Comparison of ENCODE assay signal across 21 cellular contexts in the genomic region with DNA sequence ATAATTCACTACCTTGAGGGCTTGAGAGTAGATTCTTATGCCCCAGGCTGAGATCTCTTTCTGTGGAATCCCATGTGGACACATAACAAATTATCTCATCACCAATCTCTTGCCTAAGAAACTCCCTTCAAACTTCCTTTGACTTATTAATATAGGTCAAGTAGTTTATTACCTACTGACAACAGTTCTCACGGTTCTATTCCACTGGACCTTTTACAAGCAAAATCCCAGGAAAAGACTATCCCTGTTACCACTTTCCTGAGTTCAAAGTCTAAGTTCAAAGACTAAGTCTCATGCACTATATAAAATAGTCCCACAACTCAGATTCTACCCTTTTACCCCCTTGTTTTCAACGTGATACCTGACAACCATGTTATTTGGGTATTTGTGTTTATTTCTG.
DNase-seq lines count a peak whose midpoint lies in the region; ATAC-seq and TF ChIP-seq lines count a peak whose summit lies in the region.
"Had no signal": no experiment of that assay in that cellular context is flagged by ENCODE, and none has a peak within 500 bp of the region (broad histone marks: within the 10 kb centered on the region; RNA-seq: fewer than 3 reads in every experiment).

No MANE protein-coding gene starts in this region.

- ATAC-seq in GM18517 (IDR thresholded peaks at IDR 0.05; ENCODE audit: unreplicated experiment): no peak
- ATAC-seq in GM19328 (IDR thresholded peaks at IDR 0.05; ENCODE audit: unreplicated experiment): no peak
- no peak for ATAC-seq in HG02885 (IDR thresholded peaks at IDR 0.05; ENCODE audit: poor library complexity, unreplicated experiment)
- no peak for ATAC-seq in gastroesophageal sphincter
- ATAC-seq: A549; CD8-positive, alpha-beta T cell; GM12878 had no signal

- H4K8ac ChIP-seq in mesenchymal stem cell (ENCODE audit: low read length): no peak overlapping the region

- H3K18ac ChIP-seq in mesenchymal stem cell (ENCODE audit: low read depth in 1 of 2, low read length in 2 of 2): no peak overlapping the region

- H3K27me3 ChIP-seq in mesenchymal stem cell (ENCODE audit: control insufficient read depth in 1 of 2, insufficient read depth in 1 of 2, low read length in 2 of 2) (no peaks in the 10 kb centered on the region), mucosa of rectum (ENCODE audit: control insufficient read depth in 2 of 2, insufficient read depth in 2 of 2, low read length in 2 of 2) (no peaks in the 10 kb centered on the region), gastroesophageal sphincter (no peaks in the 10 kb centered on the region)
- H3K27me3 ChIP-seq: BLaER1 treated with 17β-estradiol and CSF1 and Interleukin-3, amounts not matched to agents 10 nM and 100 nM had no signal

- H3K27ac ChIP-seq in mesenchymal stem cell (ENCODE audit: low read length, poor library complexity, severe bottlenecking): no peak overlapping the region
- peak overlapping the region; percentile 3 to 53 for H3K27ac ChIP-seq in mucosa of rectum (ENCODE audit: low read depth in 2 of 2, low read length in 2 of 2)
- H3K27ac ChIP-seq in gastroesophageal sphincter: no peak overlapping the region
- H3K27ac ChIP-seq: 22Rv1; A549; BLaER1 treated with 17β-estradiol and CSF1 and Interleukin-3, amounts not matched to agents 10 nM and 100 nM; C4-2B had no signal

- H3K4me3 ChIP-seq in fibroblast of villous mesenchyme (ENCODE audit: low read depth, low read length): no peak overlapping the region
- H3K4me3 ChIP-seq in mesenchymal stem cell (ENCODE audit: insufficient read depth in 1 of 2, low read depth in 1 of 2, low read length in 2 of 2): no peak overlapping the region
- no peak overlapping the region for H3K4me3 ChIP-seq in mucosa of rectum (ENCODE audit: low read length in 2 of 2)
- H3K4me3 ChIP-seq in gastroesophageal sphincter: no peak overlapping the region
- H3K4me3 ChIP-seq: A549; BLaER1 treated with 17β-estradiol and CSF1 and Interleukin-3, amounts not matched to agents 10 nM and 100 nM; GM12878 had no signal

- TF ChIP-seq CTCF in fibroblast of villous mesenchyme (IDR thresholded peaks at IDR 0.05; ENCODE audit: insufficient read depth, low read depth, low read length) (no peak), gastroesophageal sphincter (IDR thresholded peaks at IDR 0.05) (no peak)

- 78% methylated on average over 2 of the region's 2 CpGs for WGBS in mesenchymal stem cell
- WGBS in gastroesophageal sphincter (ENCODE audit: low coverage in 1 of 2), 2 donors: 84 to 86% methylated on average over 2 of the region's 2 CpGs

- no peak overlapping the region for H3K9ac ChIP-seq in mesenchymal stem cell (ENCODE audit: low read length)
- H3K9ac ChIP-seq in mucosa of rectum (ENCODE audit: low read depth in 1 of 2, low read length in 2 of 2): no peak overlapping the region
- H3K9ac ChIP-seq: BLaER1 treated with 17β-estradiol and CSF1 and Interleukin-3, amounts not matched to agents 10 nM and 100 nM had no signal

- H3K36me3 ChIP-seq in mesenchymal stem cell (ENCODE audit: control insufficient read depth in 1 of 2, insufficient read depth in 2 of 2, low read depth in 1 of 2, low read length in 2 of 2) (no peaks in the 10 kb centered on the region), mucosa of rectum (ENCODE audit: control insufficient read depth in 2 of 2, insufficient read depth in 2 of 2, low read length in 2 of 2) (no peaks in the 10 kb centered on the region), gastroesophageal sphincter (no peaks in the 10 kb centered on the region)
- H3K36me3 ChIP-seq: BLaER1 treated with 17β-estradiol and CSF1 and Interleukin-3, amounts not matched to agents 10 nM and 100 nM had no signal

- H3K14ac ChIP-seq in mesenchymal stem cell (ENCODE audit: low read length in 2 of 2): no peak overlapping the region

- no peak overlapping the region for H3K23ac ChIP-seq in mesenchymal stem cell (ENCODE audit: low read length in 2 of 2)

- H4K91ac ChIP-seq in mesenchymal stem cell (ENCODE audit: low read length): no peak overlapping the region

- no peaks in the 10 kb centered on the region for H3K4me1 ChIP-seq in mesenchymal stem cell (ENCODE audit: control insufficient read depth, insufficient read depth, low read depth, low read length)
- peaks cover 3 to 6% of the 10 kb centered on the region in 2 donors for H3K4me1 ChIP-seq in mucosa of rectum (ENCODE audit: control insufficient read depth in 2 of 2, insufficient read depth in 2 of 2, low read length in 2 of 2)
- no peaks in the 10 kb centered on the region for H3K4me1 ChIP-seq in gastroesophageal sphincter
- H3K4me1 ChIP-seq: A549, Caco-2 had no signal

- no peak overlapping the region for H2BK15ac ChIP-seq in mesenchymal stem cell (ENCODE audit: low read depth, poor library complexity, severe bottlenecking)

- DNase-seq in EH (ENCODE audit: low read depth) (peak; percentile 37), fibroblast of villous mesenchyme (ENCODE audit: low read depth) (peak; percentile 43), mesenchymal stem cell (no peak)
- DNase-seq: AML-193; Caco-2; Calu3; CD4-positive, alpha-beta T cell; CD8-positive, alpha-beta T cell; DMS79 treated with DMSO at 0.1 percent for 48 hours; EL; GDM1 had no signal

- H3K4me2 ChIP-seq in mesenchymal stem cell (ENCODE audit: low read length, poor library complexity, severe bottlenecking): no peak overlapping the region
- H3K4me2 ChIP-seq: A549; BLaER1 treated with 17β-estradiol and CSF1 and Interleukin-3, amounts not matched to agents 10 nM and 100 nM had no signal

- H2BK120ac ChIP-seq in mesenchymal stem cell (ENCODE audit: low read depth, low read length): no peak overlapping the region

- no peaks in the 10 kb centered on the region for H3K79me1 ChIP-seq in mesenchymal stem cell (replicated peaks; ENCODE audit: low read length, poor library complexity, severe bottlenecking)

- H3K4ac ChIP-seq in mesenchymal stem cell (ENCODE audit: low read depth in 1 of 2, low read length in 2 of 2): no peak overlapping the region

- no peak overlapping the region for H2BK12ac ChIP-seq in mesenchymal stem cell (ENCODE audit: low read length in 2 of 2)

- H2AK5ac ChIP-seq in mesenchymal stem cell (ENCODE audit: low read length, severe bottlenecking): peak overlapping the region; percentile 69

- H3K9me3 ChIP-seq in mesenchymal stem cell (ENCODE audit: control insufficient read depth, low read length) (peaks cover 19% of the 10 kb centered on the region), mucosa of rectum (ENCODE audit: control insufficient read depth in 2 of 2, low read length in 2 of 2) (peaks cover 0 to 7% of the 10 kb centered on the region in 2 donors), gastroesophageal sphincter (peaks cover 0 to 27% (median 0%) of the 10 kb centered on the region in 3 donors)
- H3K9me3 ChIP-seq: A549 had no signal

- H2AFZ ChIP-seq in mesenchymal stem cell (ENCODE audit: low read depth, low read length): no peak overlapping the region

- H2BK5ac ChIP-seq in mesenchymal stem cell (ENCODE audit: low read depth, low read length, poor library complexity, severe bottlenecking): no peak overlapping the region

- TF ChIP-seq POLR2A in gastroesophageal sphincter (IDR thresholded peaks at IDR 0.05): no peak

- no peak for TF ChIP-seq EP300 in gastroesophageal sphincter (IDR thresholded peaks at IDR 0.05)

Comparison
In these comparisons a context has a peak if more than half of its experiments do, and no peak if none do; other contexts are left out.
1. H3K27ac ChIP-seq: peak in mucosa of rectum (2 of 2); none in mesenchymal stem cell (single experiment) and gastroesophageal sphincter (0 of 4).